ENCODE assay signal across 8 cellular contexts in genomic region chr11:64744544-64745218, GRCh38. TPM values are rescaled to one million over a fixed set of nuclear protein-coding genes. Genes with fewer than 3 reads are reported as not detected.
DNase-seq lines count a peak whose midpoint lies in the region; ATAC-seq lines count a peak whose summit lies in the region.

No MANE protein-coding gene starts in this region.

- H3K36me3 ChIP-seq in iPS-20b (ENCODE audit: insufficient read depth, low read depth, low read length) = no peaks in the 10 kb centered on the region
- H3K36me3 ChIP-seq in stomach smooth muscle (ENCODE audit: control insufficient read depth in 2 of 2, insufficient read depth in 2 of 2, low read length in 2 of 2) = no peaks in the 10 kb centered on the region

- H3K27ac ChIP-seq in iPS-20b (ENCODE audit: low read length) (no peak overlapping the region), stomach smooth muscle (ENCODE audit: low read length) (peak overlapping the region; percentile 99)

- H3K9me3 ChIP-seq in iPS-20b (ENCODE audit: insufficient read depth, low read depth, low read length) = no peaks in the 10 kb centered on the region
- H3K9me3 ChIP-seq in stomach smooth muscle (ENCODE audit: control insufficient read depth in 2 of 2, low read length in 2 of 2) = no peaks in the 10 kb centered on the region

- peak overlapping the region; percentile 67; the same call in 1 of the 2 replicates for H3K9ac ChIP-seq in iPS-20b (ENCODE audit: low read depth, low read length)
- H3K9ac ChIP-seq in stomach smooth muscle (ENCODE audit: low read length in 2 of 2) = peak overlapping the region; percentile 91 to 93

- H3K36me3 Mint-ChIP-seq in activated naive CD4-positive, alpha-beta T cell treated with anti-CD3 and anti-CD28 coated beads for 36 hours (ENCODE audit: low read depth) = no peaks in the 10 kb centered on the region

- peaks cover 26% of the 10 kb centered on the region for H3K4me1 Mint-ChIP-seq in activated naive CD4-positive, alpha-beta T cell treated with anti-CD3 and anti-CD28 coated beads for 36 hours (ENCODE audit: low read depth)

- no peaks in the 10 kb centered on the region for H3K9me3 Mint-ChIP-seq in activated naive CD4-positive, alpha-beta T cell treated with anti-CD3 and anti-CD28 coated beads for 36 hours

- peak overlapping the region; percentile 79 for H3K4me3 Mint-ChIP-seq in activated naive CD4-positive, alpha-beta T cell treated with anti-CD3 and anti-CD28 coated beads for 36 hours

- peaks cover 6% of the 10 kb centered on the region for H3K27me3 Mint-ChIP-seq in activated naive CD4-positive, alpha-beta T cell treated with anti-CD3 and anti-CD28 coated beads for 36 hours (ENCODE audit: low read depth)

- H3K4me1 ChIP-seq in iPS-20b (ENCODE audit: insufficient read depth, low read length) = peaks cover 11% of the 10 kb centered on the region; the same call in 1 of the 2 replicates
- H3K4me1 ChIP-seq in stomach smooth muscle (ENCODE audit: control insufficient read depth, insufficient read depth, low read length) = peaks cover 44% of the 10 kb centered on the region

- DNase-seq in NCI-H748 (lab: John Stamatoyannopoulos, UW; ENCODE audit: unreplicated experiment) = peak; percentile 33
- DNase-seq in NCI-H748 treated with DMSO at 0.1 percent for 48 hours (lab: John Stamatoyannopoulos, UW) = no peak
- no peak for DNase-seq in activated naive CD4-positive, alpha-beta T cell treated with anti-CD3 and anti-CD28 coated beads for 36 hours
- no peak for DNase-seq in NCI-H446 treated with DMSO at 0.1 percent for 48 hours (lab: John Stamatoyannopoulos, UW)

- H3K27me3 ChIP-seq in iPS-20b (ENCODE audit: insufficient read depth, low read length) (peaks cover 64% of the 10 kb centered on the region), stomach smooth muscle (ENCODE audit: control insufficient read depth in 1 of 2, insufficient read depth in 2 of 2, low read length in 2 of 2) (no peaks in the 10 kb centered on the region)

- ATAC-seq in GM18502 (IDR thresholded peaks at IDR 0.05; ENCODE audit: poor library complexity, unreplicated experiment) (no peak), GM21723 (IDR thresholded peaks at IDR 0.05; ENCODE audit: unreplicated experiment) (no peak)

- H3K4me3 ChIP-seq in iPS-20b (ENCODE audit: low read length) (peak overlapping the region; percentile 79), stomach smooth muscle (ENCODE audit: low read length in 2 of 2) (peak overlapping the region; percentile 67 to 84)

- intact Hi-C loops in activated naive CD4-positive, alpha-beta T cell treated with anti-CD3 and anti-CD28 coated beads for 36 hours (cut with micrococcal nuclease) = loop anchor here (5.0 kb wide), 1 partner anchor 113 kb away; no protein-coding TSS in a partner anchor

- CTCF ChIA-PET in activated naive CD4-positive, alpha-beta T cell treated with anti-CD3 and anti-CD28 coated beads for 36 hours (lab: Charles Lee) = interaction anchor here (0.9 to 4.2 kb wide), 11 partner anchors 11 to 295 kb away, joined by 3 to 26 read pairs (median 6); partner anchors contain the start of gene PYGM

- H3K27ac Mint-ChIP-seq in activated naive CD4-positive, alpha-beta T cell treated with anti-CD3 and anti-CD28 coated beads for 36 hours = no peak overlapping the region

RNA-seq across cellular contexts. Expression of gene RASGRP2, which starts 0.7 kb away (rescaled TPM):
- total RNA-seq in activated naive CD4-positive, alpha-beta T cell treated with anti-CD3 and anti-CD28 coated beads for 36 hours = 1 to 10 TPM; 5.2 to 5.6 TPM

RNA-seq across cellular contexts. Expression of gene PYGM, which starts 15.1 kb away (rescaled TPM):
- total RNA-seq in activated naive CD4-positive, alpha-beta T cell treated with anti-CD3 and anti-CD28 coated beads for 36 hours = under 1 TPM; 0.64 to 0.89 TPM

RNA-seq across cellular contexts. Expression of gene NRXN2, which starts 21.7 kb away (rescaled TPM):
- under 1 TPM; 0.24 to 0.35 TPM for total RNA-seq in activated naive CD4-positive, alpha-beta T cell treated with anti-CD3 and anti-CD28 coated beads for 36 hours

RNA-seq across cellular contexts. Expression of gene SF1, which starts 33.7 kb away (rescaled TPM):
- 100 to 1,000 TPM; 303 to 320 TPM for total RNA-seq in activated naive CD4-positive, alpha-beta T cell treated with anti-CD3 and anti-CD28 coated beads for 36 hours

RNA-seq across cellular contexts. Expression of gene MAP4K2, which starts 58.3 kb away (rescaled TPM):
- total RNA-seq in activated naive CD4-positive, alpha-beta T cell treated with anti-CD3 and anti-CD28 coated beads for 36 hours = 10 to 100 TPM; 69.5 to 73.9 TPM
